In the genomic region with DNA sequence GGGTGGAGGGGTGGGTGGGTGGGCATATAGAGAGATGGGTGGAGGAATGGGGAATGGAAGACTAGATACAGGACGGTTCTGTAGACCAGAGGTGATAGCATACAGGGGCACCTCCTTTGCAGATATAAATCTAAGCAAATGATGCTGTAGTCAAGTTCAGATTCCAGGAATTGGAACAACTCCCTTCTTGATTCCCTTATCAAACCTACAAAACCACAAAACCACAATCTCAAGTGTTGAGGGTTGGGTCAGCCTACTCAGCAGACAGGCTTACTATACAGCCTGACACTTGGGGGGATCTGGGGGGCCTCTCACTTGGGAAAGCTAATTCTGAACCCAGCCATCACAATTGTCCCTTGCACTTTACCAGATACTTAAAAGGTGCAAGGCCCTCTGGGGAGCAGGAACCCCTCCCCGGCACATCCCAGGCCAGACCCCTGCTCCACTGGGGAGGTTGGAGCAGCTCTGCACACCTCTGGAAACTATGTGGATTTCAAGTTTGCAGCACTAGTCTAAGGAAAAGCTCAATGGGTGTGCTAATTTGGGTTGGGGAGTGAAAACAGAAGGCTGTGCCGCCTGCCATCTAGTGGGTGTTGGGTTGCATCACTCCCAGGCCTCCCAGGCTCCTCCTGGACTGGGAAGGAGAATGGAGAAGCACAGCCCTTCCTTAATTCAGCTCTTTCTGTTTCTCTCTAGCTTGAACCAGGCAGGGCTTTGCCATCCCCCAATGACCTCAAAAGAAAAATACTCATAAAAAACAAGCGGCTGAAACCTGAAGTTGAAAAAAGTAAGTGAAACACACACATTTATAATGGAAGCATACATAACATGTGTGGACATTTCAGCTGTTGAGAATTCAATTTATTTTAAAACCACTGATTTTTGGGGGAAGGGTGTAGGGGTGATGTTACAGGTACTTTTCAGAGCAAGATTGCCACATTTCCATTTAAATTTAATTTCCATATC, we compare ENCODE assay signal across 8 cellular contexts.
DNase-seq lines count a peak whose midpoint lies in the region; ATAC-seq and TF ChIP-seq lines count a peak whose summit lies in the region.

No MANE protein-coding gene starts in this region.

- no peak overlapping the region for H3K9ac ChIP-seq in DND-41 (ENCODE audit: low read depth, low read length)

- WGBS in right cardiac atrium: 40% methylated on average over 4 of the region's 4 CpGs

- no peaks in the 10 kb centered on the region for H3K79me2 ChIP-seq in DND-41 (ENCODE audit: insufficient read depth, low read length)

- 0 out of 2 replicates have a peak, but pooled peaks cover 2% of the 10 kb centered on the region for H4K20me1 ChIP-seq in DND-41 (ENCODE audit: insufficient read depth, low read length)

- H3K4me3 ChIP-seq in DND-41 (ENCODE audit: low read depth in 1 of 2, low read length in 2 of 2) (no peak overlapping the region), right cardiac atrium (ENCODE audit: low read length) (no peak overlapping the region), gastrocnemius medialis (no peak overlapping the region)

- H3K27ac ChIP-seq in DND-41 (ENCODE audit: low read length) (no peak overlapping the region), right cardiac atrium (ENCODE audit: low read length) (no peak overlapping the region), gastrocnemius medialis (no peak overlapping the region)

- ATAC-seq in DND-41 (ENCODE audit: insufficient read depth, low read depth): peak; percentile 76
- peak; percentile 92 to 93 for ATAC-seq in right cardiac atrium
- ATAC-seq in gastrocnemius medialis: peak; percentile 60 to 66
- no peak for ATAC-seq in HG03095 (IDR thresholded peaks at IDR 0.05; ENCODE audit: unreplicated experiment)
- no peak for ATAC-seq in HG02840 (IDR thresholded peaks at IDR 0.05; ENCODE audit: low FRiP score, unreplicated experiment)

- TF ChIP-seq CTCF in DND-41 (IDR thresholded peaks at IDR 0.05; ENCODE audit: borderline replicate concordance, extremely low read depth, low read length, poor library complexity, severe bottlenecking): peak; percentile 71
- peak in 4 of 5 experiments; percentile 17 to 58 (median 40) for TF ChIP-seq CTCF in gastrocnemius medialis (IDR thresholded peaks at IDR 0.05 in 4 of 5, conservative IDR thresholded peaks at IDR 0.05 in 1 of 5)

- H3K4me1 ChIP-seq in DND-41 (ENCODE audit: insufficient read depth, low read length): peaks cover 12% of the 10 kb centered on the region; the same call in 1 of the 2 replicates
- H3K4me1 ChIP-seq in right cardiac atrium (ENCODE audit: control insufficient read depth, insufficient read depth, low read length): peaks cover 2% of the 10 kb centered on the region
- H3K4me1 ChIP-seq in gastrocnemius medialis: no peaks in the 10 kb centered on the region

- no peak overlapping the region for H2AFZ ChIP-seq in DND-41 (ENCODE audit: low read depth, low read length)

- H3K36me3 ChIP-seq in DND-41 (ENCODE audit: insufficient read depth, low read length) (no peaks in the 10 kb centered on the region), gastrocnemius medialis (no peaks in the 10 kb centered on the region)

- intact Hi-C loops in right cardiac atrium (cut with DNase I) (no loop called here), gastrocnemius medialis (cut with DNase I; ENCODE audit: low total_unique reads) (no loop called here)

- H3K4me2 ChIP-seq in DND-41 (ENCODE audit: insufficient read depth, low read length): no peak overlapping the region

- in situ Hi-C loops in gastrocnemius medialis (cut with MboI; ENCODE audit: low sequenced_read_pairs in 4 of 4): no loop called here

- DNase-seq in DND-41 (peak; percentile 22), HCEC 1CT (peak; percentile 69), NCI-H2196 (lab: John Stamatoyannopoulos, UW; ENCODE audit: unreplicated experiment) (peak; percentile 76), amniotic stem cell (lab: John Stamatoyannopoulos, UW) (peak; percentile 57), right cardiac atrium (peak; percentile 66 to 86 (median 80)), gastrocnemius medialis (peak; percentile 9 to 34)

- no peaks in the 10 kb centered on the region for H3K9me3 ChIP-seq in DND-41 (ENCODE audit: insufficient read depth, low read length, severe bottlenecking)
- H3K9me3 ChIP-seq in right cardiac atrium (ENCODE audit: control insufficient read depth, low read length): no peaks in the 10 kb centered on the region
- H3K9me3 ChIP-seq in gastrocnemius medialis: no peaks in the 10 kb centered on the region

- H3K27me3 ChIP-seq in DND-41 (ENCODE audit: insufficient read depth, low read length, poor library complexity): no peaks in the 10 kb centered on the region
- H3K27me3 ChIP-seq in right cardiac atrium (ENCODE audit: control insufficient read depth, insufficient read depth): no peaks in the 10 kb centered on the region
- H3K27me3 ChIP-seq in gastrocnemius medialis: no peaks in the 10 kb centered on the region

- TF ChIP-seq POLR2A in gastrocnemius medialis (IDR thresholded peaks at IDR 0.05): no peak

Comparison
In these comparisons a context has a peak if more than half of its experiments do, and no peak if none do; other contexts are left out.
1. ATAC-seq: peak in DND-41 (single experiment), right cardiac atrium (2 of 2) and gastrocnemius medialis (2 of 2); none in HG03095 (single experiment) and HG02840 (single experiment).
2. DNase-seq: peak in every context shown above with its lines; median percentile 80 in right cardiac atrium; 76 in NCI-H2196; 69 in HCEC 1CT; 57 in amniotic stem cell; 22 in DND-41; 22 in gastrocnemius medialis.